Comparison of ENCODE assay signal across 22 cellular contexts in genomic region chr18:61851279-61851678, GRCh38. TPM values are rescaled to one million over a fixed set of nuclear protein-coding genes. Genes with fewer than 3 reads are reported as not detected.
"Had no signal": no experiment of that assay in that cellular context is flagged by ENCODE, and none has a peak within 500 bp of the region (broad histone marks: within the 10 kb centered on the region; RNA-seq: fewer than 3 reads in every experiment).

No MANE protein-coding gene starts in this region.

- ATAC-seq: activated CD4-positive, alpha-beta T cell treated with anti-CD3 and anti-CD28 coated beads for 36 hours; activated naive CD4-positive, alpha-beta T cell treated with anti-CD3 and anti-CD28 coated beads, Interleukin-2, amount 50 U/mL, for 72 hours; activated T-cell treated with anti-CD3 and anti-CD28 coated beads, Interleukin-2, amount 50 U/mL, for 72 hours; naive thymus-derived CD8-positive, alpha-beta T cell; stimulated activated naive CD8-positive, alpha-beta T cell treated with anti-CD3 and anti-CD28 coated beads, Interleukin-15, Interleukin-2, amounts not matched to agents 100 U/mL and 50 U/mL, for 24 hours; T-helper 17 cell had no signal

- H3K9ac ChIP-seq: neural progenitor cell had no signal

- FAIRE-seq: kidney had no signal

- DNase-seq: activated B cell treated with CpG ODN at 0.5 μM for 24 hours; activated CD4-positive, alpha-beta T cell treated with anti-CD3 and anti-CD28 coated beads for 36 hours; activated CD4-positive, alpha-beta T cell treated with anti-CD3 and anti-CD28 coated beads, Interleukin-2, amount 50 U/mL, for 4 hours; activated CD8-positive, alpha-beta memory T cell treated with anti-CD3 and anti-CD28 coated beads, Interleukin-2, amount 50 U/mL, for 48 hours; activated gamma-delta T cell treated with Interleukin-2 at 50 U/mL for 16 hours; activated T-cell treated with anti-CD3 and anti-CD28 coated beads, Interleukin-2, amount 50 U/mL, for 72 hours; dermis blood vessel endothelial cell; effector CD8-positive, alpha-beta T cell; foreskin melanocyte; kidney; naive thymus-derived CD8-positive, alpha-beta T cell; stimulated activated CD4-positive, alpha-beta T cell treated with anti-CD3 and anti-CD28 coated beads, Interleukin-12 subunit alpha, Interleukin-12 subunit beta, amount 100 ng/mL, for 4 hours; stimulated activated CD4-positive, alpha-beta T cell treated with anti-CD3 and anti-CD28 coated beads, Interleukin-4, amount 100 ng/mL, for 4 hours; stimulated activated naive CD8-positive, alpha-beta T cell treated with anti-CD3 and anti-CD28 coated beads, Interleukin-15, Interleukin-2, amounts not matched to agents 100 U/mL and 50 U/mL, for 24 hours; SW 1271; T-helper 17 cell; thyroid gland had no signal

- H3K4me3 Mint-ChIP-seq: activated B cell treated with CpG ODN at 0.5 μM for 24 hours; activated CD4-positive, alpha-beta T cell treated with anti-CD3 and anti-CD28 coated beads for 36 hours; activated T-cell treated with anti-CD3 and anti-CD28 coated beads, Interleukin-2, amount 50 U/mL, for 72 hours; mesothelial cell of epicardium; naive thymus-derived CD8-positive, alpha-beta T cell; neural progenitor cell; T-helper 17 cell had no signal

- H3K4me1 ChIP-seq: prostate gland had no signal

- H3K9me3 ChIP-seq: prostate gland, thyroid gland had no signal

- H3K36me3 ChIP-seq: neural progenitor cell, prostate gland, thyroid gland had no signal

- H2AFZ ChIP-seq: neural progenitor cell had no signal

- H3K4me1 Mint-ChIP-seq: activated B cell treated with CpG ODN at 0.5 μM for 24 hours; activated CD4-positive, alpha-beta T cell treated with anti-CD3 and anti-CD28 coated beads for 36 hours; naive thymus-derived CD8-positive, alpha-beta T cell; T-helper 17 cell had no signal

- H3K27ac ChIP-seq: neural progenitor cell, prostate gland, thyroid gland had no signal

- H3K27me3 ChIP-seq: neural progenitor cell, thyroid gland had no signal

- H3K4me2 ChIP-seq: neural progenitor cell had no signal

- H3K9me3 Mint-ChIP-seq: activated B cell treated with CpG ODN at 0.5 μM for 24 hours; activated T-cell treated with anti-CD3 and anti-CD28 coated beads, Interleukin-2, amount 50 U/mL, for 72 hours had no signal

- H3K4me3 ChIP-seq: lung, neural progenitor cell, prostate gland, thyroid gland had no signal

- H3K27ac Mint-ChIP-seq: activated B cell treated with CpG ODN at 0.5 μM for 24 hours; activated CD4-positive, alpha-beta T cell treated with anti-CD3 and anti-CD28 coated beads for 36 hours; activated naive CD4-positive, alpha-beta T cell treated with anti-CD3 and anti-CD28 coated beads, Interleukin-2, amount 50 U/mL, for 72 hours; activated T-cell treated with anti-CD3 and anti-CD28 coated beads, Interleukin-2, amount 50 U/mL, for 72 hours; mesothelial cell of epicardium; naive thymus-derived CD8-positive, alpha-beta T cell; neural progenitor cell; T-helper 17 cell had no signal

- H3K36me3 Mint-ChIP-seq: activated naive CD4-positive, alpha-beta T cell treated with anti-CD3 and anti-CD28 coated beads, Interleukin-2, amount 50 U/mL, for 72 hours; mesothelial cell of epicardium; naive thymus-derived CD8-positive, alpha-beta T cell had no signal

RNA-seq across cellular contexts. Expression of gene RNF152, which starts 41.5 kb away (rescaled TPM):
- polyA plus RNA-seq: naive thymus-derived CD8-positive, alpha-beta T cell had no signal
